ENCODE assay signal across 18 cellular contexts in the genomic region with DNA sequence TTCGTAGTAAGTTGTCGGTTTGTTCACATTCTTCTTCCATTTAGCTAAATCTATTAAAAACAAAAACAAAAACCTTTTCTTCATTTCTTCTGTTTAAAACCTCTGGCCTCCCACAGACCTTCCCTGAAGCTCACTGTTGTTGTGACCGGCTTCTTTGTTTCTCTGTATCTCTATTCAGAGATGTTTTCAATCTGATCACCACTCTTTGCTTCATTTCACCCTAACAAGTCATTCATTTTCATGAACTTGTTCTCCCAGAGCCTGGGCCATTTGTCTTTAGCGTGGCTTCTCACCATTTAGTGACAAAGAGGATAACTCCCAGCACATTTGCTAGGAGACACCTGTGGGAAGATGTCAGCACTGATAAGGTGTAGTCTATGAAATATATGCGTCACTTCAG.
DNase-seq lines count a peak whose midpoint lies in the region; ATAC-seq and TF ChIP-seq lines count a peak whose summit lies in the region.
"Had no signal": no experiment of that assay in that cellular context is flagged by ENCODE, and none has a peak within 500 bp of the region (broad histone marks: within the 10 kb centered on the region; RNA-seq: fewer than 3 reads in every experiment).

No MANE protein-coding gene starts in this region.

- no CpG with 5 or more reads among the region's 5 CpGs for WGBS in H9 (ENCODE audit: extremely low coverage, insufficient read length, low lambda C conversion rate)

- no peak overlapping the region for H3K23ac ChIP-seq in H9 (ENCODE audit: insufficient read length, low read depth, low read length)

- no peaks in the 10 kb centered on the region for H3K23me2 ChIP-seq in H9 (ENCODE audit: insufficient read length, low read depth, low read length, poor library complexity, severe bottlenecking)

- CTCF ChIA-PET in A673 (lab: Charles Lee) (no interaction called here), T-cell (lab: Charles Lee) (interaction anchor here in 1 of 2 donors (1.3 to 3.3 kb wide), 2 partner anchors 9 to 823 kb away, joined by 4 to 18 read pairs; no protein-coding TSS in a partner anchor)

- no peaks in the 10 kb centered on the region for H3K79me1 ChIP-seq in H9 (ENCODE audit: insufficient read depth, low read depth, low read length, poor library complexity, severe bottlenecking)

- H2BK20ac ChIP-seq in H9 (ENCODE audit: low read depth, low read length, poor library complexity, severe bottlenecking): no peak overlapping the region

- no peaks in the 10 kb centered on the region for H3K9me3 ChIP-seq in A673 (ENCODE audit: low read depth, low read length, poor library complexity, severe bottlenecking)
- H3K9me3 ChIP-seq in H9 (ENCODE audit: control insufficient read depth, low read depth, low read length): no peaks in the 10 kb centered on the region
- no peaks in the 10 kb centered on the region for H3K9me3 ChIP-seq in breast epithelium

- no peak overlapping the region for H2AK5ac ChIP-seq in H9 (ENCODE audit: insufficient read length, low read length)

- no peak overlapping the region for H3K9ac ChIP-seq in H9 (ENCODE audit: extremely low read depth, insufficient read length, low read length)

- no peak overlapping the region for H3K56ac ChIP-seq in H9 (ENCODE audit: insufficient read length, low read depth, low read length)

- POLR2A ChIA-PET in A673 (lab: Charles Lee; ENCODE audit: low non-redundant PET): no interaction called here
- POLR2A ChIA-PET in T-cell (lab: Charles Lee): no interaction called here

- DNase-seq in A673 (ENCODE audit: low spot score) (no peak), H9 (no peak), progenitor cell of endocrine pancreas (ENCODE audit: low spot score, unreplicated experiment) (no peak), iPS-NIHi11 (ENCODE audit: low spot score) (no peak), T-cell (no peak), breast epithelium (ENCODE audit: low spot score in 2 of 2) (no peak)
- no peak for DNase-seq in natural killer cell treated with Interleukin-12 subunit alpha and Interleukin-12 subunit beta and Interleukin-15 and Interleukin-18, amount 100 ng/mL, for 72 hours (ENCODE audit: low spot score)
- DNase-seq: ACHN; CD4-positive, alpha-beta memory T cell; GF-D8; HFFc6; NCI-H1436; NCI-H446; NCI-H82; SHP77 treated with DMSO at 0.1 percent for 48 hours had no signal

- H3K4me2 ChIP-seq in H9 (ENCODE audit: insufficient read depth, insufficient read length, low read length): no peak overlapping the region

- H3K27me3 Mint-ChIP-seq in H9 (ENCODE audit: low read depth) (no peaks in the 10 kb centered on the region), progenitor cell of endocrine pancreas (no peaks in the 10 kb centered on the region), T-cell (no peaks in the 10 kb centered on the region)
- H3K27me3 Mint-ChIP-seq in natural killer cell treated with Interleukin-12 subunit alpha and Interleukin-12 subunit beta and Interleukin-15 and Interleukin-18, amount 100 ng/mL, for 72 hours: no peaks in the 10 kb centered on the region
- H3K27me3 Mint-ChIP-seq: B cell; CD4-positive, alpha-beta memory T cell had no signal

- no peak overlapping the region for H3K18ac ChIP-seq in H9 (ENCODE audit: insufficient read length, low read depth, low read length)

- H2AFZ ChIP-seq in H9 (ENCODE audit: low read length): no peak overlapping the region

- H3K27ac Mint-ChIP-seq in H9 (peak overlapping the region in 2 of 3 experiments; percentile 17 to 76; a peak in 2 of 7 replicates), progenitor cell of endocrine pancreas (peak overlapping the region; percentile 14), T-cell (no peak overlapping the region)
- no peak overlapping the region for H3K27ac Mint-ChIP-seq in natural killer cell treated with Interleukin-12 subunit alpha and Interleukin-12 subunit beta and Interleukin-15 and Interleukin-18, amount 100 ng/mL, for 72 hours
- H3K27ac Mint-ChIP-seq: B cell; CD4-positive, alpha-beta memory T cell; HFFc6 had no signal

- no peaks in the 10 kb centered on the region for H3K79me2 ChIP-seq in H9 (ENCODE audit: insufficient read depth, low read length)

- no peak overlapping the region for H4K8ac ChIP-seq in H9 (replicated peaks; ENCODE audit: insufficient read length, low read depth, low read length)

- H3K27ac ChIP-seq in A673 (ENCODE audit: low read depth, low read length, poor library complexity, severe bottlenecking): peak overlapping the region; percentile 64
- no peak overlapping the region for H3K27ac ChIP-seq in H9 (ENCODE audit: insufficient read length, low read depth, low read length)
- peak overlapping the region; percentile 35 for H3K27ac ChIP-seq in layer of hippocampus (ENCODE audit: low read depth, low read length)
- no peak overlapping the region for H3K27ac ChIP-seq in breast epithelium
- H3K27ac ChIP-seq: HL-60 had no signal

- H3K27me3 ChIP-seq in A673 (replicated peaks; ENCODE audit: insufficient read depth, low read depth, low read length, poor library complexity): no peaks in the 10 kb centered on the region
- H3K27me3 ChIP-seq in H9 (ENCODE audit: insufficient read depth, low read length): no peaks in the 10 kb centered on the region
- no peaks in the 10 kb centered on the region for H3K27me3 ChIP-seq in layer of hippocampus (ENCODE audit: control insufficient read depth, insufficient read depth, low read length)
- no peaks in the 10 kb centered on the region for H3K27me3 ChIP-seq in breast epithelium

- no peak overlapping the region for H2BK12ac ChIP-seq in H9 (ENCODE audit: insufficient read length, low read depth, low read length)

- H3K4me1 ChIP-seq in A673 (ENCODE audit: insufficient read depth, low read length, poor library complexity, severe bottlenecking): peaks cover 34% of the 10 kb centered on the region
- no peaks in the 10 kb centered on the region for H3K4me1 ChIP-seq in H9 (ENCODE audit: insufficient read depth, low read length)
- no peaks in the 10 kb centered on the region for H3K4me1 ChIP-seq in breast epithelium

- H4K20me1 ChIP-seq in H9 (ENCODE audit: control insufficient read depth, insufficient read depth, insufficient read length): no peaks in the 10 kb centered on the region

- no peak overlapping the region for H3T11ph ChIP-seq in H9 (ENCODE audit: low read length)

- BruUV-seq in A673 (replicated peaks; lab: Mats Ljungman, UMichigan): no TSS peak

- H3K4ac ChIP-seq in H9 (ENCODE audit: low read depth, low read length): no peak overlapping the region

- H3K4me1 Mint-ChIP-seq in H9 (peaks cover 9 to 10% of the 10 kb centered on the region in 2 experiments), progenitor cell of endocrine pancreas (ENCODE audit: low read depth) (peaks cover 15% of the 10 kb centered on the region), T-cell (no peaks in the 10 kb centered on the region)
- no peaks in the 10 kb centered on the region for H3K4me1 Mint-ChIP-seq in natural killer cell treated with Interleukin-12 subunit alpha and Interleukin-12 subunit beta and Interleukin-15 and Interleukin-18, amount 100 ng/mL, for 72 hours (ENCODE audit: low read depth in 2 of 2)
- H3K4me1 Mint-ChIP-seq: B cell; CD4-positive, alpha-beta memory T cell had no signal

- no peaks in the 10 kb centered on the region for H3K36me3 ChIP-seq in A673 (ENCODE audit: insufficient read depth, low read length, poor library complexity, severe bottlenecking)
- no peaks in the 10 kb centered on the region for H3K36me3 ChIP-seq in breast epithelium

- H4K5ac ChIP-seq in H9 (ENCODE audit: insufficient read length, low read depth, low read length): no peak overlapping the region

- no peak overlapping the region for H2BK15ac ChIP-seq in H9 (ENCODE audit: low read depth, low read length)

- ATAC-seq in T-cell (replicated peaks in 1 of 4): no peak
- no peak for ATAC-seq in natural killer cell treated with Interleukin-12 subunit alpha and Interleukin-12 subunit beta and Interleukin-15 and Interleukin-18, amount 100 ng/mL, for 72 hours

- H3K36me3 Mint-ChIP-seq in H9 (ENCODE audit: insufficient read depth in 1 of 3, low read depth in 3 of 3) (no peaks in the 10 kb centered on the region; a peak in 1 of 7 replicates), progenitor cell of endocrine pancreas (ENCODE audit: insufficient read depth) (no peaks in the 10 kb centered on the region), T-cell (no peaks in the 10 kb centered on the region)
- no peaks in the 10 kb centered on the region for H3K36me3 Mint-ChIP-seq in natural killer cell treated with Interleukin-12 subunit alpha and Interleukin-12 subunit beta and Interleukin-15 and Interleukin-18, amount 100 ng/mL, for 72 hours
- H3K36me3 Mint-ChIP-seq: CD4-positive, alpha-beta memory T cell had no signal

- H2BK5ac ChIP-seq in H9 (ENCODE audit: insufficient read length, low read length): no peak overlapping the region

- H4K91ac ChIP-seq in H9 (ENCODE audit: insufficient read length, low read depth, low read length): no peak overlapping the region

- H3K4me3 Mint-ChIP-seq in H9: no peak overlapping the region
- H3K4me3 Mint-ChIP-seq in progenitor cell of endocrine pancreas (ENCODE audit: low read depth): no peak overlapping the region
- no peak overlapping the region for H3K4me3 Mint-ChIP-seq in T-cell
- H3K4me3 Mint-ChIP-seq in natural killer cell treated with Interleukin-12 subunit alpha and Interleukin-12 subunit beta and Interleukin-15 and Interleukin-18, amount 100 ng/mL, for 72 hours: no peak overlapping the region
- H3K4me3 Mint-ChIP-seq: B cell; CD4-positive, alpha-beta memory T cell; HFFc6 had no signal

- intact Hi-C loops in A673 (cut with micrococcal nuclease; ENCODE audit: unreplicated experiment) (loop anchor here (2.0 to 10.0 kb wide), 4 partner anchors 186 to 822 kb away; no protein-coding TSS in a partner anchor), breast epithelium (cut with DNase I; ENCODE audit: low total_unique reads) (no loop called here)

- H3K4me3 ChIP-seq in A673 (ENCODE audit: low read depth, low read length, poor library complexity, severe bottlenecking) (no peak overlapping the region), breast epithelium (no peak overlapping the region)

- no peak overlapping the region for H2BK120ac ChIP-seq in H9 (ENCODE audit: low read depth, low read length, poor library complexity, severe bottlenecking)

- TF ChIP-seq CTCF in A673 (conservative IDR thresholded peaks at IDR 0.05; ENCODE audit: low read depth, low read length) (no peak), H9 (conservative IDR thresholded peaks at IDR 0.05) (no peak), progenitor cell of endocrine pancreas (IDR thresholded peaks at IDR 0.05; ENCODE audit: unreplicated experiment) (no peak), breast epithelium (IDR thresholded peaks at IDR 0.05) (no peak)

- H3K14ac ChIP-seq in H9 (ENCODE audit: insufficient read depth, low read length): no peak overlapping the region

- H3K9me3 Mint-ChIP-seq in H9 (no peaks in the 10 kb centered on the region), progenitor cell of endocrine pancreas (ENCODE audit: low read depth) (no peaks in the 10 kb centered on the region), T-cell (peaks cover 0 to 2% (median 0%) of the 10 kb centered on the region in 3 donors)
- H3K9me3 Mint-ChIP-seq in natural killer cell treated with Interleukin-12 subunit alpha and Interleukin-12 subunit beta and Interleukin-15 and Interleukin-18, amount 100 ng/mL, for 72 hours: no peaks in the 10 kb centered on the region
- H3K9me3 Mint-ChIP-seq: CD4-positive, alpha-beta memory T cell; HFFc6 had no signal

- no peak for TF ChIP-seq POLR2A in breast epithelium (IDR thresholded peaks at IDR 0.05)

Comparison
In these comparisons a context has a peak if more than half of its experiments do, and no peak if none do; other contexts are left out.
1. H3K27ac ChIP-seq: peak in A673 (single experiment) and layer of hippocampus (single experiment); none in H9 (single experiment) and breast epithelium (0 of 2).
2. H3K27ac Mint-ChIP-seq: peak in H9 (2 of 3) and progenitor cell of endocrine pancreas (single experiment); none in T-cell (0 of 2) and natural killer cell treated with Interleukin-12 subunit alpha and Interleukin-12 subunit beta and Interleukin-15 and Interleukin-18, amount 100 ng/mL, for 72 hours (0 of 2).